ENCODE assay signal across 12 cellular contexts in genomic region chr3:107892960-107893359, GRCh38.
"Had no signal": no experiment of that assay in that cellular context is flagged by ENCODE, and none has a peak within 500 bp of the region (broad histone marks: within the 10 kb centered on the region; RNA-seq: fewer than 3 reads in every experiment).

No MANE protein-coding gene starts in this region.

- DNase-seq: activated CD4-positive, alpha-beta T cell treated with anti-CD3 and anti-CD28 coated beads for 4 hours; activated CD8-positive, alpha-beta T cell treated with anti-CD3 and anti-CD28 coated beads for 36 hours; activated naive CD4-positive, alpha-beta T cell treated with anti-CD3 and anti-CD28 coated beads for 36 hours; left cardiac atrium; naive thymus-derived CD8-positive, alpha-beta T cell; nucleus accumbens; right cardiac atrium; uterus had no signal

- H3K4me1 Mint-ChIP-seq: naive thymus-derived CD8-positive, alpha-beta T cell had no signal

- H3K4me1 ChIP-seq: esophagus muscularis mucosa, uterus had no signal

- H3K4me2 ChIP-seq: smooth muscle cell had no signal

- ATAC-seq: activated CD8-positive, alpha-beta T cell treated with anti-CD3 and anti-CD28 coated beads for 36 hours; left cardiac atrium; naive thymus-derived CD8-positive, alpha-beta T cell; right cardiac atrium had no signal

- H3K27me3 ChIP-seq: cardiac muscle cell, esophagus muscularis mucosa, uterus had no signal

- H3K4me3 Mint-ChIP-seq: activated CD8-positive, alpha-beta T cell treated with anti-CD3 and anti-CD28 coated beads for 36 hours; activated naive CD4-positive, alpha-beta T cell treated with anti-CD3 and anti-CD28 coated beads for 36 hours; activated T-helper 1 cell treated with anti-CD3 and anti-CD28 coated beads, Interleukin-12 subunit alpha, Interleukin-12 subunit beta, Interleukin-2, Interleukin-4 antibody, amounts not matched to agents 30 ng/mL and 10 ng/mL and 1 ng/mL, durations not matched to agents 14 hours and 24 hours and 36 hours; naive thymus-derived CD8-positive, alpha-beta T cell had no signal

- H3K9me3 ChIP-seq: esophagus muscularis mucosa, uterus had no signal

- H3K27ac Mint-ChIP-seq: activated CD8-positive, alpha-beta T cell treated with anti-CD3 and anti-CD28 coated beads for 36 hours; activated naive CD4-positive, alpha-beta T cell treated with anti-CD3 and anti-CD28 coated beads for 36 hours; activated T-helper 1 cell treated with anti-CD3 and anti-CD28 coated beads, Interleukin-12 subunit alpha, Interleukin-12 subunit beta, Interleukin-2, Interleukin-4 antibody, amounts not matched to agents 30 ng/mL and 10 ng/mL and 1 ng/mL, durations not matched to agents 14 hours and 24 hours and 36 hours; naive thymus-derived CD8-positive, alpha-beta T cell had no signal

- H3K27ac ChIP-seq: cardiac muscle cell, esophagus muscularis mucosa, uterus had no signal

- H3K4me3 ChIP-seq: cardiac muscle cell, esophagus muscularis mucosa, smooth muscle cell, uterus had no signal

- H3K36me3 ChIP-seq: cardiac muscle cell, esophagus muscularis mucosa, uterus had no signal
